In the genomic region with DNA sequence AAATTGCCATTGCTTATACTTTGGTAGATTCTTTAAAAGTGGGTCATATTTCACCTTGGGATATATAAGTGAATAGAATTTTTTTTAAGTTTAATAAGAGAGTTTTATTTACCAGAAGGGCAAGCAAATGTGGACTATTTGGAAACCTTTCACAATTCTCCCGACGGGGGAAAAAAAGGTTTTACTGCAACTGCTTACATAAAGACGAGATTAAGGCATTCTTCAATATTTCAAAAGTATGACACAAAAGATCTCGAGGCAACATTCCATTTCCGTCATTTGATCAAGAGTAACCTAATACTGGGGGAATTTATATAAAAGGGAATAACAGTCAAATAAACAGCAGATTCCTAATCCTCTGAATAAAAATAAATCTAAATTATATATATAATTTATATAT, we compare ENCODE assay signal across 27 cellular contexts.
"Had no signal": no experiment of that assay in that cellular context is flagged by ENCODE, and none has a peak within 500 bp of the region (broad histone marks: within the 10 kb centered on the region; RNA-seq: fewer than 3 reads in every experiment).

No MANE protein-coding gene starts in this region.

- DNase-seq: stimulated activated CD4-positive, alpha-beta T cell treated with anti-CD3 and anti-CD28 coated beads, Interleukin-2, amount 100 ng/mL, for 48 hours; stimulated activated CD4-positive, alpha-beta T cell treated with anti-CD3 and anti-CD28 coated beads, Interleukin-4, amount 100 ng/mL, for 1 hour; stimulated activated CD4-positive, alpha-beta T cell treated with anti-CD3 and anti-CD28 coated beads, Interleukin-4, amount 100 ng/mL, for 24 hours; stimulated activated CD4-positive, alpha-beta T cell treated with anti-CD3 and anti-CD28 coated beads, Interleukin-4, amount 100 ng/mL, for 4 hours; stimulated activated CD8-positive, alpha-beta memory T cell treated with anti-CD3 and anti-CD28 coated beads, Interleukin-4, amount 100 ng/mL, for 48 hours; stimulated activated naive B cell treated with anti-CD40 and anti-IgM and Interleukin-4, amounts not matched to agents 10 μg/mL and 1 μg/mL and 100 μg/mL, for 72 hours; stimulated activated naive CD4-positive, alpha-beta T cell; stimulated activated naive CD4-positive, alpha-beta T cell treated with Interleukin-2 at 50 U/mL for 16 hours; stimulated activated naive CD8-positive, alpha-beta T cell treated with anti-CD3 and anti-CD28 coated beads, Interleukin-15, amount 100 ng/mL, for 72 hours; stimulated activated naive CD8-positive, alpha-beta T cell treated with anti-CD3 and anti-CD28 coated beads, Interleukin-15, Interleukin-2, amounts not matched to agents 100 U/mL and 50 U/mL, for 24 hours; stomach; substantia nigra; testis; thyroid gland; tibial artery; transverse colon; upper lobe of left lung; upper lobe of right lung; uterus had no signal

- H3K4me1 Mint-ChIP-seq: stimulated activated memory B cell treated with anti-CD40 and anti-IgM and Interleukin-4, amounts not matched to agents 10 μg/mL and 1 μg/mL and 100 μg/mL, for 72 hours; stimulated activated naive CD8-positive, alpha-beta T cell treated with anti-CD3 and anti-CD28 coated beads, Interleukin-15, amount 100 ng/mL, for 72 hours had no signal

- H3K27ac Mint-ChIP-seq: stimulated activated effector memory CD8-positive, alpha-beta T cell treated with anti-CD3 and anti-CD28 coated beads, Interleukin-12 subunit alpha, Interleukin-12 subunit beta, amount 100 ng/mL, for 72 hours; stimulated activated memory B cell treated with anti-CD40 and anti-IgM and Interleukin-4, amounts not matched to agents 10 μg/mL and 1 μg/mL and 100 μg/mL, for 72 hours; stimulated activated naive B cell treated with anti-CD40 and anti-IgM and Interleukin-4, amounts not matched to agents 10 μg/mL and 1 μg/mL and 100 μg/mL, for 72 hours; stimulated activated naive CD8-positive, alpha-beta T cell treated with anti-CD3 and anti-CD28 coated beads, Interleukin-15, amount 100 ng/mL, for 72 hours; stimulated activated naive CD8-positive, alpha-beta T cell treated with anti-CD3 and anti-CD28 coated beads, Interleukin-15, Interleukin-2, amounts not matched to agents 100 ng/mL and 50 ng/mL, for 24 hours; type B pancreatic cell had no signal

- H3K9me3 Mint-ChIP-seq: stimulated activated effector memory CD8-positive, alpha-beta T cell treated with anti-CD3 and anti-CD28 coated beads, Interleukin-12 subunit alpha, Interleukin-12 subunit beta, amount 100 ng/mL, for 72 hours; stimulated activated memory B cell treated with anti-CD40 and anti-IgM and Interleukin-4, amounts not matched to agents 10 μg/mL and 1 μg/mL and 100 μg/mL, for 72 hours; stimulated activated naive B cell treated with anti-CD40 and anti-IgM and Interleukin-4, amounts not matched to agents 10 μg/mL and 1 μg/mL and 100 μg/mL, for 72 hours; stimulated activated naive CD8-positive, alpha-beta T cell treated with anti-CD3 and anti-CD28 coated beads, Interleukin-15, amount 100 ng/mL, for 72 hours; stimulated activated naive CD8-positive, alpha-beta T cell treated with anti-CD3 and anti-CD28 coated beads, Interleukin-15, Interleukin-2, amounts not matched to agents 100 ng/mL and 50 ng/mL, for 24 hours; type B pancreatic cell had no signal

- H3K4me3 Mint-ChIP-seq: stimulated activated effector memory CD8-positive, alpha-beta T cell treated with anti-CD3 and anti-CD28 coated beads, Interleukin-12 subunit alpha, Interleukin-12 subunit beta, amount 100 ng/mL, for 72 hours; stimulated activated memory B cell treated with anti-CD40 and anti-IgM and Interleukin-4, amounts not matched to agents 10 μg/mL and 1 μg/mL and 100 μg/mL, for 72 hours; stimulated activated naive B cell treated with anti-CD40 and anti-IgM and Interleukin-4, amounts not matched to agents 10 μg/mL and 1 μg/mL and 100 μg/mL, for 72 hours; stimulated activated naive CD8-positive, alpha-beta T cell treated with anti-CD3 and anti-CD28 coated beads, Interleukin-15, amount 100 ng/mL, for 72 hours; stimulated activated naive CD8-positive, alpha-beta T cell treated with anti-CD3 and anti-CD28 coated beads, Interleukin-15, Interleukin-2, amounts not matched to agents 100 ng/mL and 50 ng/mL, for 24 hours; type B pancreatic cell had no signal

- H3K4me3 ChIP-seq: stomach, suprapubic skin, testis, thoracic aorta, thyroid gland, tibial artery, tibial nerve, transverse colon, upper lobe of left lung, upper lobe of right lung, uterus, vagina had no signal

- H3K27me3 Mint-ChIP-seq: stimulated activated memory B cell treated with anti-CD40 and anti-IgM and Interleukin-4, amounts not matched to agents 10 μg/mL and 1 μg/mL and 100 μg/mL, for 72 hours; stimulated activated naive B cell treated with anti-CD40 and anti-IgM and Interleukin-4, amounts not matched to agents 10 μg/mL and 1 μg/mL and 100 μg/mL, for 72 hours; stimulated activated naive CD8-positive, alpha-beta T cell treated with anti-CD3 and anti-CD28 coated beads, Interleukin-15, amount 100 ng/mL, for 72 hours; stimulated activated naive CD8-positive, alpha-beta T cell treated with anti-CD3 and anti-CD28 coated beads, Interleukin-15, Interleukin-2, amounts not matched to agents 100 ng/mL and 50 ng/mL, for 24 hours; type B pancreatic cell had no signal
